11 cellular contexts compared by ENCODE assay signal in genomic region chr12:60257063-60257462, GRCh38.
A peak's percentile ranks its signal among the peaks of the same experiment; 100 is the strongest.
DNase-seq lines count a peak whose midpoint lies in the region; FAIRE-seq and TF ChIP-seq lines count a peak whose summit lies in the region.
"Had no signal": no experiment of that assay in that cellular context is flagged by ENCODE, and none has a peak within 500 bp of the region (broad histone marks: within the 10 kb centered on the region; RNA-seq: fewer than 3 reads in every experiment).

No MANE protein-coding gene starts in this region.

- TF ChIP-seq CTCF in AG04449 (IDR thresholded peaks at IDR 0.05; ENCODE audit: insufficient read depth, low read length, missing control alignments) (peak; percentile 7), keratinocyte (optimal IDR thresholded peaks at IDR 0.05 in 1 of 3, IDR thresholded peaks at IDR 0.05 in 1 of 3, conservative IDR thresholded peaks at IDR 0.05 in 1 of 3; ENCODE audit: extremely low read depth in 1 of 3, insufficient read depth in 2 of 3, low read length in 3 of 3) (peak in 2 of 3 experiments; percentile 23 to 54), dorsolateral prefrontal cortex (IDR thresholded peaks at IDR 0.05 in 54 of 56, conservative IDR thresholded peaks at IDR 0.05 in 2 of 56; ENCODE audit: low read depth in 1 of 56, partially characterized antibody in 56 of 56) (no peak)

- H3K27ac ChIP-seq in keratinocyte (ENCODE audit: control insufficient read depth, insufficient read depth, low read length) (no peak overlapping the region), dorsolateral prefrontal cortex (no peak overlapping the region)

- no peaks in the 10 kb centered on the region for H3K9me3 ChIP-seq in keratinocyte (ENCODE audit: control insufficient read depth, low read depth, low read length)

- POLR2A ChIA-PET in AG04449 (lab: Yijun Ruan, JAX) = no interaction called here
- POLR2A ChIA-PET in HEK293T (lab: Yijun Ruan, JAX) = no interaction called here

- H3K79me2 ChIP-seq in keratinocyte (ENCODE audit: control insufficient read depth, insufficient read depth, low read length) = no peaks in the 10 kb centered on the region

- peaks cover 3% of the 10 kb centered on the region for H3K4me1 ChIP-seq in keratinocyte (ENCODE audit: control insufficient read depth, extremely low read depth, insufficient read depth, low read length)

- DNase-seq in AG04449 (ENCODE audit: low read depth, low spot score) (peak; percentile 44), HT-29 (ENCODE audit: low spot score) (peak; percentile 50), amniotic stem cell (lab: John Stamatoyannopoulos, UW) (peak; percentile 6), keratinocyte (ENCODE audit: low read depth, low spot score) (no peak), HEK293T (ENCODE audit: extremely low spot score) (no peak), posterior cingulate gyrus (no peak), dorsolateral prefrontal cortex (no peak), cardiac septum (ENCODE audit: low spot score) (no peak)
- DNase-seq: activated naive CD4-positive, alpha-beta T cell treated with anti-CD3 and anti-CD28 coated beads for 36 hours; CD8-positive, alpha-beta T cell; stimulated activated CD4-positive, alpha-beta T cell treated with anti-CD3 and anti-CD28 coated beads, Interleukin-15, amount 100 ng/mL, for 24 hours had no signal

- CTCF ChIA-PET in AG04449 (lab: Yijun Ruan, JAX) = interaction anchor here (0.9 to 2.3 kb wide), 3 partner anchors 73 to 236 kb away, joined by 3 to 14 read pairs (median 3); no protein-coding TSS in a partner anchor
- CTCF ChIA-PET in HEK293T (lab: Yijun Ruan, JAX) = no interaction called here

- intact Hi-C loops in posterior cingulate gyrus (cut with DNase I) (no loop called here), dorsolateral prefrontal cortex (cut with DNase I) (no loop called here), cardiac septum (cut with DNase I) (no loop called here)

- FAIRE-seq in keratinocyte (lab: Jason Lieb, UNC) = peak; percentile 44

- dilution Hi-C loops in keratinocyte (cut with MboI; ENCODE audit: extremely low pct_ligation_motif_present, low sequenced_read_pairs) = loop anchor here (25.0 kb wide), 1 partner anchor 230 kb away; no protein-coding TSS in a partner anchor

- H3K36me3 ChIP-seq in keratinocyte (ENCODE audit: control insufficient read depth in 2 of 2, extremely low read depth in 1 of 2, insufficient read depth in 2 of 2, low read length in 2 of 2) = no peaks in the 10 kb centered on the region

- no peak overlapping the region for H3K4me2 ChIP-seq in keratinocyte (ENCODE audit: control insufficient read depth, extremely low read depth, insufficient read depth, low read depth, low read length)

- H3K9me1 ChIP-seq in keratinocyte (ENCODE audit: control insufficient read depth, extremely low read depth, insufficient read depth, low read length) = no peaks in the 10 kb centered on the region

- no peaks in the 10 kb centered on the region for H4K20me1 ChIP-seq in keratinocyte (ENCODE audit: control insufficient read depth, extremely low read depth, insufficient read depth, low read length)

- H3K4me3 ChIP-seq in AG04449 (ENCODE audit: low read depth, low read length) (no peak overlapping the region), keratinocyte (ENCODE audit: control insufficient read depth in 2 of 3, extremely low read depth in 1 of 3, insufficient read depth in 2 of 3, low read depth in 1 of 3, low read length in 3 of 3) (no peak overlapping the region), dorsolateral prefrontal cortex (no peak overlapping the region)

- no peak overlapping the region for H3K9ac ChIP-seq in keratinocyte (ENCODE audit: control insufficient read depth, extremely low read depth, insufficient read depth, low read length)

- H3K27me3 ChIP-seq in keratinocyte (ENCODE audit: control insufficient read depth, extremely low read depth, insufficient read depth, low read length) (no peaks in the 10 kb centered on the region), dorsolateral prefrontal cortex (no peaks in the 10 kb centered on the region)

- H2AFZ ChIP-seq in keratinocyte (ENCODE audit: control insufficient read depth, low read length) = peak overlapping the region; percentile 50

TF ChIP-seq in HEK293T, 16 proteins besides CTCF, POLR2A, EP300 and RAD21:
- TF ChIP-seq LEF1 (IDR thresholded peaks at IDR 0.05; ENCODE audit: borderline replicate concordance) (no peak), ARNT (IDR thresholded peaks at IDR 0.05) (no peak), ELF4 (IDR thresholded peaks at IDR 0.05) (no peak), CTBP1 (IDR thresholded peaks at IDR 0.05; ENCODE audit: borderline replicate concordance) (no peak), NFRKB (IDR thresholded peaks at IDR 0.05) (no peak), HDGF (IDR thresholded peaks at IDR 0.05; ENCODE audit: borderline replicate concordance) (no peak), SP1 (IDR thresholded peaks at IDR 0.05) (no peak), FOXM1 (IDR thresholded peaks at IDR 0.05; ENCODE audit: borderline replicate concordance) (no peak), BHLHE40 (IDR thresholded peaks at IDR 0.05; ENCODE audit: borderline replicate concordance) (no peak), L3MBTL2 (conservative IDR thresholded peaks at IDR 0.05) (no peak)

Comparison
In these comparisons a context has a peak if more than half of its experiments do, and no peak if none do; other contexts are left out.
1. DNase-seq: peak in AG04449 (single experiment), HT-29 (single experiment) and amniotic stem cell (single experiment); none in keratinocyte (single experiment), HEK293T (single experiment), posterior cingulate gyrus (0 of 10), dorsolateral prefrontal cortex (0 of 10) and cardiac septum (single experiment).
2. CTCF ChIP-seq: peak in AG04449 (single experiment) and keratinocyte (2 of 3); none in dorsolateral prefrontal cortex (0 of 56).